17 cellular contexts compared by ENCODE assay signal in genomic region chr18:45938488-45938935, GRCh38. TPM values are rescaled to one million over a fixed set of nuclear protein-coding genes. Genes with fewer than 3 reads are reported as not detected.
DNase-seq lines count a peak whose midpoint lies in the region; ATAC-seq, FAIRE-seq and TF ChIP-seq lines count a peak whose summit lies in the region.
"Had no signal": no experiment of that assay in that cellular context is flagged by ENCODE, and none has a peak within 500 bp of the region (broad histone marks: within the 10 kb centered on the region; RNA-seq: fewer than 3 reads in every experiment).

No MANE protein-coding gene starts in this region.

- no peak overlapping the region for H3K27ac ChIP-seq in small intestine (ENCODE audit: low read depth in 1 of 2, low read length in 1 of 2)
- H3K27ac ChIP-seq in pancreas, result no peak overlapping the region
- H3K27ac ChIP-seq: brain microvascular endothelial cell, lower lobe of right lung, parathyroid adenoma had no signal

- H3K27ac Mint-ChIP-seq in activated T-cell treated with anti-CD3 and anti-CD28 coated beads, Interleukin-2, amount 50 U/mL, for 24 hours, result peak overlapping the region; percentile 60
- peak overlapping the region; percentile 19 for H3K27ac Mint-ChIP-seq in activated naive CD8-positive, alpha-beta T cell
- H3K27ac Mint-ChIP-seq: dendritic cell treated with granulocyte-macrophage colony-stimulating factor and Interleukin-4, amounts not matched to agents 40 ng/mL and 50 ng/mL, for 4 days had no signal

- H3K27me3 ChIP-seq in small intestine (ENCODE audit: control insufficient read depth in 2 of 2, insufficient read depth in 2 of 2, low read length in 2 of 2) (no peaks in the 10 kb centered on the region), pancreas (no peaks in the 10 kb centered on the region)
- H3K27me3 ChIP-seq: brain microvascular endothelial cell had no signal

- no peak for TF ChIP-seq POLR2A in erythroblast (IDR thresholded peaks at IDR 0.05; ENCODE audit: low read length)

- no peak for DNase-seq in activated T-cell treated with anti-CD3 and anti-CD28 coated beads, Interleukin-2, amount 50 U/mL, for 24 hours
- no peak for DNase-seq in activated T-cell treated with anti-CD3 and anti-CD28 coated beads, Interleukin-2, amount 50 U/mL, for 1 hour
- DNase-seq in GM19239 (ENCODE audit: insufficient read length, low spot score), result no peak
- DNase-seq in small intestine, result peak; percentile 22
- DNase-seq in kidney glomerular epithelial cell (lab: John Stamatoyannopoulos, UW), result no peak
- no peak for DNase-seq in pancreas
- DNase-seq in erythroblast (lab: John Stamatoyannopoulos, UW), result no peak
- DNase-seq: ACHN; activated CD8-positive, alpha-beta memory T cell treated with anti-CD3 and anti-CD28 coated beads for 24 hours; activated naive CD4-positive, alpha-beta T cell treated with Interleukin-2 at 50 U/mL for 16 hours; brain microvascular endothelial cell; H7; lower lobe of right lung; stimulated activated CD4-positive, alpha-beta T cell treated with anti-CD3 and anti-CD28 coated beads, Interleukin-2, amount 100 ng/mL, for 48 hours had no signal

- intact Hi-C loops in pancreas (cut with DNase I), result no loop called here

- H3K36me3 Mint-ChIP-seq in activated T-cell treated with anti-CD3 and anti-CD28 coated beads, Interleukin-2, amount 50 U/mL, for 24 hours (ENCODE audit: low read depth), result peaks cover 81% of the 10 kb centered on the region
- H3K36me3 Mint-ChIP-seq in activated naive CD8-positive, alpha-beta T cell, result peaks cover 29% of the 10 kb centered on the region

- H3K4me1 ChIP-seq in small intestine (ENCODE audit: control insufficient read depth in 2 of 2, insufficient read depth in 1 of 2, low read depth in 1 of 2, low read length in 1 of 2), result no peaks in the 10 kb centered on the region
- H3K4me1 ChIP-seq in pancreas, result no peaks in the 10 kb centered on the region
- H3K4me1 ChIP-seq: lower lobe of right lung, parathyroid adenoma had no signal

- H3K4me3 Mint-ChIP-seq in activated T-cell treated with anti-CD3 and anti-CD28 coated beads, Interleukin-2, amount 50 U/mL, for 24 hours, result no peak overlapping the region
- H3K4me3 Mint-ChIP-seq in activated naive CD8-positive, alpha-beta T cell, result no peak overlapping the region
- H3K4me3 Mint-ChIP-seq: dendritic cell treated with granulocyte-macrophage colony-stimulating factor and Interleukin-4, amounts not matched to agents 40 ng/mL and 50 ng/mL, for 4 days had no signal

- FAIRE-seq in GM19239 (lab: Jason Lieb, UNC) (peak; percentile 66), small intestine (lab: Jason Lieb, UNC) (no peak), pancreas (lab: Jason Lieb, UNC) (no peak)

- H3K9me3 ChIP-seq in small intestine (ENCODE audit: control insufficient read depth, low read depth), result no peaks in the 10 kb centered on the region
- no peaks in the 10 kb centered on the region for H3K9me3 ChIP-seq in pancreas
- H3K9me3 ChIP-seq: lower lobe of right lung had no signal

- H3K36me3 ChIP-seq in small intestine (ENCODE audit: control insufficient read depth in 2 of 2, insufficient read depth in 2 of 2, low read length in 2 of 2), result peaks cover 9 to 18% of the 10 kb centered on the region in 2 donors
- H3K36me3 ChIP-seq in pancreas, result peaks cover 0 to 53% (median 25%) of the 10 kb centered on the region in 3 donors

- no peaks in the 10 kb centered on the region for H3K27me3 Mint-ChIP-seq in activated T-cell treated with anti-CD3 and anti-CD28 coated beads, Interleukin-2, amount 50 U/mL, for 24 hours
- H3K27me3 Mint-ChIP-seq in activated naive CD8-positive, alpha-beta T cell, result no peaks in the 10 kb centered on the region
- H3K27me3 Mint-ChIP-seq: dendritic cell treated with granulocyte-macrophage colony-stimulating factor and Interleukin-4, amounts not matched to agents 40 ng/mL and 50 ng/mL, for 4 days had no signal

- peaks cover 45% of the 10 kb centered on the region for H3K4me1 Mint-ChIP-seq in activated T-cell treated with anti-CD3 and anti-CD28 coated beads, Interleukin-2, amount 50 U/mL, for 24 hours (ENCODE audit: low read depth)
- peaks cover 18% of the 10 kb centered on the region for H3K4me1 Mint-ChIP-seq in activated naive CD8-positive, alpha-beta T cell (ENCODE audit: low read depth)

- H3K4me3 ChIP-seq in small intestine (ENCODE audit: low read depth in 1 of 2, low read length in 2 of 2) (no peak overlapping the region), pancreas (no peak overlapping the region)
- H3K4me3 ChIP-seq: lower lobe of right lung had no signal

- ATAC-seq in pancreas, result no peak

- 54 to 83% (median 67%) methylated on average over 2 of the region's 2 CpGs for WGBS in small intestine, 3 donors
- WGBS in pancreas, 2 donors, result 91 to 94% methylated on average over 2 of the region's 2 CpGs

- no peak for TF ChIP-seq CTCF in pancreas (IDR thresholded peaks at IDR 0.05)

- H3K9me3 Mint-ChIP-seq in activated T-cell treated with anti-CD3 and anti-CD28 coated beads, Interleukin-2, amount 50 U/mL, for 24 hours, result no peaks in the 10 kb centered on the region
- no peaks in the 10 kb centered on the region for H3K9me3 Mint-ChIP-seq in activated naive CD8-positive, alpha-beta T cell (ENCODE audit: low read depth)
- H3K9me3 Mint-ChIP-seq: dendritic cell treated with granulocyte-macrophage colony-stimulating factor and Interleukin-4, amounts not matched to agents 40 ng/mL and 50 ng/mL, for 4 days had no signal

RNA-seq across cellular contexts. Expression of gene EPG5, which starts 28.6 kb away (rescaled TPM):
- polyA plus RNA-seq in small intestine (1 to 10 TPM; 3.5 to 4.5 (median 4.0) TPM), pancreas (1 to 10 TPM; 4.9 to 8.3 TPM)
- total RNA-seq in pancreas, result 10 to 100 TPM in 4 of 6 donors, 1 to 10 TPM in 2; 6.2 to 18.4 (median 10.9) TPM
